19 cellular contexts compared by ENCODE assay signal in genomic region chr1:226474041-226474440, GRCh38.
A peak's percentile ranks its signal among the peaks of the same experiment; 100 is the strongest.
DNase-seq lines count a peak whose midpoint lies in the region; TF ChIP-seq lines count a peak whose summit lies in the region.
"Had no signal": no experiment of that assay in that cellular context is flagged by ENCODE, and none has a peak within 500 bp of the region (broad histone marks: within the 10 kb centered on the region; RNA-seq: fewer than 3 reads in every experiment).

No MANE protein-coding gene starts in this region.

- peaks cover 9% of the 10 kb centered on the region for H3F3A ChIP-seq in neural progenitor cell (ENCODE audit: low read depth)

- POLR2A ChIA-PET in HEK293 (lab: Yijun Ruan, JAX) = no interaction called here

- CTCF ChIA-PET in HEK293 (lab: Yijun Ruan, JAX) = interaction anchor here (1.1 to 4.4 kb wide), 3 partner anchors 16 to 96 kb away, joined by 3 to 20 read pairs (median 10); no protein-coding TSS in a partner anchor

- peak overlapping the region; percentile 9 for H3K4me3 Mint-ChIP-seq in neural progenitor cell
- H3K4me3 Mint-ChIP-seq: B cell; CD8-positive, alpha-beta memory T cell; HFFc6; IgD-negative memory B cell had no signal

- no peaks in the 10 kb centered on the region for H4K20me1 ChIP-seq in neural progenitor cell (ENCODE audit: low read depth)
- H4K20me1 ChIP-seq: BLaER1 treated with 17β-estradiol and CSF1 and Interleukin-3, amounts not matched to agents 10 nM and 100 nM had no signal

- peak overlapping the region; percentile 84 for H3K27ac Mint-ChIP-seq in neural progenitor cell
- H3K27ac Mint-ChIP-seq: B cell, HFFc6 had no signal

- H3K4me1 ChIP-seq in HEK293 (ENCODE audit: control insufficient read depth, insufficient read depth, low read length) (no peaks in the 10 kb centered on the region), neural progenitor cell (peaks cover 22% of the 10 kb centered on the region)

- no peak overlapping the region for H3K9ac ChIP-seq in neural progenitor cell
- H3K9ac ChIP-seq: BLaER1 treated with 17β-estradiol and CSF1 and Interleukin-3, amounts not matched to agents 10 nM and 100 nM had no signal

- H3K4me2 ChIP-seq in neural progenitor cell = no peak overlapping the region

- peaks cover 22% of the 10 kb centered on the region for H3K27me3 ChIP-seq in neural progenitor cell
- H3K27me3 ChIP-seq: BLaER1 treated with 17β-estradiol and CSF1 and Interleukin-3, amounts not matched to agents 10 nM and 100 nM had no signal

- H3K27me3 Mint-ChIP-seq in neural progenitor cell (ENCODE audit: insufficient read depth, low read depth) = peaks cover 11% of the 10 kb centered on the region

- peak in 36 of 61 donors; percentile 9 to 87 (median 37) for DNase-seq in caudate nucleus (lab: John Stamatoyannopoulos, UW)
- DNase-seq in neural progenitor cell (ENCODE audit: low spot score) = no peak
- no peak for DNase-seq in NCI-H1048 (lab: John Stamatoyannopoulos, UW)
- DNase-seq in globus pallidus (ENCODE audit: low spot score) = no peak
- DNase-seq in ecto neural progenitor cell (ENCODE audit: low spot score) = no peak
- no peak for DNase-seq in HT-29 (ENCODE audit: low spot score)
- DNase-seq: CD8-positive, alpha-beta memory T cell; COR-L47; DMS 273 treated with DMSO at 0.1 percent for 48 hours; DMS53; DND-41; EL; HCEC 1CT; HFFc6 had no signal

- TF ChIP-seq CTCF in HEK293 (tag by site-specific recombination; IDR thresholded peaks at IDR 0.05) (no peak), neural progenitor cell (IDR thresholded peaks at IDR 0.05) (no peak)

- no peak overlapping the region for H3K27ac ChIP-seq in HEK293 (ENCODE audit: extremely low read depth, low read depth, low read length)
- H3K27ac ChIP-seq in caudate nucleus (ENCODE audit: low read depth, low read length) = no peak overlapping the region
- no peak overlapping the region for H3K27ac ChIP-seq in neural progenitor cell
- H3K27ac ChIP-seq: BLaER1 treated with 17β-estradiol and CSF1 and Interleukin-3, amounts not matched to agents 10 nM and 100 nM had no signal

- no peaks in the 10 kb centered on the region for H3K36me3 Mint-ChIP-seq in neural progenitor cell
- H3K36me3 Mint-ChIP-seq: IgD-negative memory B cell had no signal

- no peaks in the 10 kb centered on the region for H3K9me3 Mint-ChIP-seq in neural progenitor cell
- H3K9me3 Mint-ChIP-seq: CD8-positive, alpha-beta memory T cell; HFFc6 had no signal

- H3K36me3 ChIP-seq in HEK293 (ENCODE audit: control insufficient read depth in 2 of 2, insufficient read depth in 1 of 2, low read length in 2 of 2) (no peaks in the 10 kb centered on the region), neural progenitor cell (no peaks in the 10 kb centered on the region)
- H3K36me3 ChIP-seq: BLaER1 treated with 17β-estradiol and CSF1 and Interleukin-3, amounts not matched to agents 10 nM and 100 nM had no signal

- H2AFZ ChIP-seq in neural progenitor cell (replicated peaks) = no peak overlapping the region

- H3K79me2 ChIP-seq in neural progenitor cell (ENCODE audit: low read depth) = no peaks in the 10 kb centered on the region

- H3K4me1 Mint-ChIP-seq in neural progenitor cell = peaks cover 27% of the 10 kb centered on the region
- H3K4me1 Mint-ChIP-seq: B cell had no signal

- no peaks in the 10 kb centered on the region for H3K9me3 ChIP-seq in HEK293 (ENCODE audit: control insufficient read depth, insufficient read depth, low read depth, low read length)
- no peaks in the 10 kb centered on the region for H3K9me3 ChIP-seq in neural progenitor cell (ENCODE audit: low read depth)

- H3K4me3 ChIP-seq in HEK293 (ENCODE audit: low read depth, low read length) = no peak overlapping the region
- no peak overlapping the region for H3K4me3 ChIP-seq in neural progenitor cell
- H3K4me3 ChIP-seq: BLaER1 treated with 17β-estradiol and CSF1 and Interleukin-3, amounts not matched to agents 10 nM and 100 nM; GM12878 had no signal

TF ChIP-seq in HEK293, 187 proteins besides CTCF, POLR2A, EP300 and RAD21:
- no peak for TF ChIP-seq ZNF416 (tag by site-specific recombination; IDR thresholded peaks at IDR 0.05)
- no peak for TF ChIP-seq ZNF221 (tag by site-specific recombination; IDR thresholded peaks at IDR 0.05; ENCODE audit: borderline replicate concordance)
- TF ChIP-seq ZNF202 (tag by site-specific recombination; IDR thresholded peaks at IDR 0.05; ENCODE audit: borderline replicate concordance) = no peak
- TF ChIP-seq ZNF549 (tag by site-specific recombination; IDR thresholded peaks at IDR 0.05) = no peak
- TF ChIP-seq ZNF571 (tag by site-specific recombination; IDR thresholded peaks at IDR 0.05) = no peak
- peak; percentile 50 for TF ChIP-seq ZFHX2 (tag by site-specific recombination; conservative IDR thresholded peaks at IDR 0.05)
- no peak for TF ChIP-seq ZNF707 (tag by site-specific recombination; IDR thresholded peaks at IDR 0.05)
- TF ChIP-seq ZNF629 (tag by site-specific recombination; IDR thresholded peaks at IDR 0.05) = no peak
- TF ChIP-seq ZNF148 (tag by site-specific recombination; IDR thresholded peaks at IDR 0.05; ENCODE audit: borderline replicate concordance) = no peak
- TF ChIP-seq ZNF501 (tag by site-specific recombination; IDR thresholded peaks at IDR 0.05) = no peak
- no peak for TF ChIP-seq ZNF223 (tag by site-specific recombination; IDR thresholded peaks at IDR 0.05)
- TF ChIP-seq SCRT1 (tag by site-specific recombination; IDR thresholded peaks at IDR 0.05; ENCODE audit: borderline replicate concordance) = no peak
- no peak for TF ChIP-seq ZNF654 (tag by site-specific recombination; IDR thresholded peaks at IDR 0.05; ENCODE audit: low read depth)
- TF ChIP-seq EGR2 (tag by site-specific recombination; IDR thresholded peaks at IDR 0.05; ENCODE audit: low read depth) = peak; percentile 74

Comparison
In these comparisons a context has a peak if more than half of its experiments do, and no peak if none do; other contexts are left out.
1. DNase-seq: peak in caudate nucleus (36 of 61); none in neural progenitor cell (single experiment), NCI-H1048 (single experiment), globus pallidus (single experiment), ecto neural progenitor cell (single experiment) and HT-29 (single experiment).